29 cellular contexts compared by ENCODE assay signal in genomic region chr17:33019161-33019560, GRCh38. TPM values are rescaled to one million over a fixed set of nuclear protein-coding genes. Genes with fewer than 3 reads are reported as not detected.
"Had no signal": no experiment of that assay in that cellular context is flagged by ENCODE, and none has a peak within 500 bp of the region (broad histone marks: within the 10 kb centered on the region; RNA-seq: fewer than 3 reads in every experiment).

No MANE protein-coding gene starts in this region.

- H3K4me3 Mint-ChIP-seq: activated CD8-positive, alpha-beta T cell treated with anti-CD3 and anti-CD28 coated beads, Interleukin-2, amount 10 ng/mL, durations not matched to agents 7 days and 5 days; activated naive CD4-positive, alpha-beta T cell treated with anti-CD3 and anti-CD28 coated beads, Interleukin-2, amount 10 ng/mL, durations not matched to agents 7 days and 5 days; activated naive CD8-positive, alpha-beta T cell; activated naive CD8-positive, alpha-beta T cell treated with anti-CD3 and anti-CD28 coated beads, Interleukin-2, amount 50 U/mL, for 24 hours; brain had no signal

- H3K36me3 Mint-ChIP-seq: activated naive CD4-positive, alpha-beta T cell treated with anti-CD3 and anti-CD28 coated beads, Interleukin-2, amount 10 ng/mL, durations not matched to agents 7 days and 5 days; activated naive CD8-positive, alpha-beta T cell; brain had no signal

- H3K4me1 ChIP-seq: SJCRH30 had no signal

- H3K36me3 ChIP-seq: SJCRH30, WERI-Rb-1 had no signal

- H3K27ac Mint-ChIP-seq: activated CD8-positive, alpha-beta T cell treated with anti-CD3 and anti-CD28 coated beads, Interleukin-2, amount 10 ng/mL, durations not matched to agents 7 days and 5 days; activated naive CD4-positive, alpha-beta T cell treated with anti-CD3 and anti-CD28 coated beads, Interleukin-2, amount 10 ng/mL, durations not matched to agents 7 days and 5 days; activated naive CD8-positive, alpha-beta T cell; activated naive CD8-positive, alpha-beta T cell treated with anti-CD3 and anti-CD28 coated beads, Interleukin-2, amount 50 U/mL, for 24 hours; brain had no signal

- ATAC-seq: activated CD8-positive, alpha-beta T cell treated with anti-CD3 and anti-CD28 coated beads, Interleukin-2, amount 10 ng/mL, durations not matched to agents 7 days and 5 days; activated naive CD8-positive, alpha-beta T cell treated with anti-CD3 and anti-CD28 coated beads, Interleukin-2, amount 50 U/mL, for 24 hours; Panc1 had no signal

- H3K27me3 Mint-ChIP-seq: activated naive CD8-positive, alpha-beta T cell had no signal

- H3K4me3 ChIP-seq: SJCRH30, SK-N-MC had no signal

- DNase-seq: activated CD4-positive, alpha-beta T cell treated with anti-CD3 and anti-CD28 coated beads for 1 hour; activated CD4-positive, alpha-beta T cell treated with anti-CD3 and anti-CD28 coated beads for 48 hours; activated CD4-positive, alpha-beta T cell treated with anti-CD3 and anti-CD28 coated beads, Interleukin-2, amount 50 U/mL, for 4 hours; activated CD4-positive, CD25-positive, alpha-beta regulatory T cell; activated CD8-positive, alpha-beta T cell treated with anti-CD3 and anti-CD28 coated beads, Interleukin-2, amount 10 ng/mL, durations not matched to agents 7 days and 5 days; activated effector memory CD4-positive, alpha-beta T cell treated with Interleukin-2 at 50 U/mL for 16 hours; activated naive CD4-positive, alpha-beta T cell treated with anti-CD3 and anti-CD28 coated beads, Interleukin-2, amount 10 ng/mL, durations not matched to agents 7 days and 5 days; activated naive CD8-positive, alpha-beta T cell treated with anti-CD3 and anti-CD28 coated beads, Interleukin-2, amount 50 U/mL, for 24 hours; activated T-cell treated with anti-CD3 and anti-CD28 coated beads, Interleukin-2, amount 50 U/mL, for 48 hours; anterior cingulate cortex; central memory CD4-positive, alpha-beta T cell; NCI-H1105; NCI-H1417 treated with DMSO at 0.1 percent for 48 hours; NCI-H187 treated with DMSO at 0.1 percent for 48 hours; NCI-H2081; NCI-H2227 treated with DMSO at 0.1 percent for 48 hours; NCI-H446 treated with DMSO at 0.1 percent for 48 hours; SHP77; SJCRH30; T1000; WERI-Rb-1 had no signal

- H3K27ac ChIP-seq: SJCRH30, SK-N-MC, WERI-Rb-1 had no signal

- H3K9me3 Mint-ChIP-seq: activated naive CD4-positive, alpha-beta T cell treated with anti-CD3 and anti-CD28 coated beads, Interleukin-2, amount 10 ng/mL, durations not matched to agents 7 days and 5 days; activated naive CD8-positive, alpha-beta T cell treated with anti-CD3 and anti-CD28 coated beads, Interleukin-2, amount 50 U/mL, for 24 hours; brain had no signal

- H3K4me1 Mint-ChIP-seq: activated naive CD4-positive, alpha-beta T cell treated with anti-CD3 and anti-CD28 coated beads, Interleukin-2, amount 10 ng/mL, durations not matched to agents 7 days and 5 days; activated naive CD8-positive, alpha-beta T cell treated with anti-CD3 and anti-CD28 coated beads, Interleukin-2, amount 50 U/mL, for 24 hours had no signal

- H3K9me3 ChIP-seq: SJCRH30 had no signal

RNA-seq across cellular contexts. Expression of gene SPACA3, which starts 27.5 kb away (rescaled TPM):
- total RNA-seq: activated CD8-positive, alpha-beta T cell treated with anti-CD3 and anti-CD28 coated beads, Interleukin-2, amount 10 ng/mL, durations not matched to agents 7 days and 5 days; M059J; RPMI7951; SJCRH30; T-helper 1 cell treated with Interleukin-12 subunit alpha and Interleukin-12 subunit beta and Interleukin-4 antibody, amounts not matched to agents 30 ng/mL and 1 ng/mL, for 36 hours; T-helper 2 cell treated with Interferon-gamma antibody and Interleukin-4, amounts not matched to agents 100 ng/mL and 5 ng/mL, for 36 hours had no signal
